Comparison of ENCODE assay signal across 1 cellular context in the genomic region with DNA sequence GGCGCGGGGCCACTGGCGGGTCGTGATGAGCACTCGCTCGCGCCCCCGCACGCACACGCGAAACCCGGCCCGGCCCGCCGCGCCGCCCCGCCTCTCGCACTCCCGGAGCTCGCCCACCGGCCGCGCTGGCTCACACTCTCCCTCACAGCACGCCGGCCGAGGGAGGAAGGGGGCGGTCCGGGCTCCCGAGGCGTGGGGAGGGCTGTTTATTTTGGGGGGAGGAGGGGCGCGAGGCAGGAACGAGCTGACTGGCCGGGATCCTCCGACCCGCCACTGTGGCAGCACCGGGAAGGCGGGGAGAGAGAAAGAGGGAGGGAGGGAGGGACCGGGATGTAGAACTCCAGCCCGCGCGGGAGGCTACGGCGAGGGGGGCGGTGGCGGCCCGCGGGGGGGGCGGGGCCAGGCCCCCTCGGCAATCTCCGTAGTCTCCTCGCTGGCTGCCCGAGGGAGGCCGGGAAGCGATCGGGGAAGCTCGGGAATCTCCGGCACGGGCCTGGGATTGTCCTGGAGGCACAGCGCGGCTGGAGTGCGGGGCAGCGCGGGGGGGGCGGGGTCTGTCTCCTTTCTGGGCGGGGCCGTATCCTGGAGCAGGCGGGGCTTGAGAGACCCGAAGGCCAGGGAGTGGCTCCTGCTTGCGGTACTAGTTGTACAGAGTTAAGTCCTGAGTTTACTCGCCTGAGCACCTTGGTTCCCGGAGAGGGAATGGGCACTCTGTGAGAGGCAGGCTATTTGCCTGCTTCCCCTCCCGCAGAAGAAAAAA.
A peak's percentile ranks its signal among the peaks of the same experiment; 100 is the strongest.
TF ChIP-seq lines count a peak whose summit lies in the region.

A gene with protein sequence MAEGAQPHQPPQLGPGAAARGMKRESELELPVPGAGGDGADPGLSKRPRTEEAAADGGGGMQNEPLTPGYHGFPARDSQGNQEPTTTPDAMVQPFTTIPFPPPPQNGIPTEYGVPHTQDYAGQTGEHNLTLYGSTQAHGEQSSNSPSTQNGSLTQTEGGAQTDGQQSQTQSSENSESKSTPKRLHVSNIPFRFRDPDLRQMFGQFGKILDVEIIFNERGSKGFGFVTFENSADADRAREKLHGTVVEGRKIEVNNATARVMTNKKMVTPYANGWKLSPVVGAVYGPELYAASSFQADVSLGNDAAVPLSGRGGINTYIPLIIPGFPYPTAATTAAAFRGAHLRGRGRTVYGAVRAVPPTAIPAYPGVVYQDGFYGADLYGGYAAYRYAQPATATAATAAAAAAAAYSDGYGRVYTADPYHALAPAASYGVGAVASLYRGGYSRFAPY (minus strand): TSS at position 179 of the 760 bp plus-strand sequence. CDS start 399 bp downstream, outside the sequence.

TF ChIP-seq in HepG2, 621 proteins besides CTCF, POLR2A, EP300 and RAD21 (continued from another document and continues in another):
- TF ChIP-seq ZNF142 (CRISPR knock-in tag; IDR thresholded peaks at IDR 0.05) (no peak), ZNF552 (CRISPR knock-in tag; IDR thresholded peaks at IDR 0.05; ENCODE audit: borderline replicate concordance) (no peak), PITX1 (CRISPR knock-in tag; IDR thresholded peaks at IDR 0.05) (peak; percentile 54), MZF1 (CRISPR knock-in tag; IDR thresholded peaks at IDR 0.05; ENCODE audit: borderline replicate concordance) (no peak), ZNF629 (CRISPR knock-in tag; conservative IDR thresholded peaks at IDR 0.05) (peak; percentile 15; the same call in 1 of the 2 replicates), MED1 (CRISPR knock-in tag; IDR thresholded peaks at IDR 0.05) (0 out of 2 replicates have a peak, but pooled peaks have one; percentile 22), ZMAT3 (CRISPR knock-in tag; conservative IDR thresholded peaks at IDR 0.05) (no peak), ETV5 (CRISPR knock-in tag; IDR thresholded peaks at IDR 0.05; ENCODE audit: borderline replicate concordance) (peak; percentile 49; the same call in 1 of the 2 replicates), ZNF326 (CRISPR knock-in tag; IDR thresholded peaks at IDR 0.05; ENCODE audit: borderline replicate concordance) (no peak), PCBP2 (optimal IDR thresholded peaks at IDR 0.05; ENCODE audit: low read depth, low read length, poor library complexity, severe bottlenecking) (no peak), XRCC5 (optimal IDR thresholded peaks at IDR 0.05; ENCODE audit: low read length) (peak; percentile 15), GATA4 (IDR thresholded peaks at IDR 0.05; ENCODE audit: borderline replicate concordance, low read depth) (0 out of 2 replicates have a peak, but pooled peaks have one; percentile 22), ELF3 (CRISPR knock-in tag; IDR thresholded peaks at IDR 0.05) (no peak), MNT (IDR thresholded peaks at IDR 0.05) (0 out of 2 replicates have a peak, but pooled peaks have one; percentile 27), FOXO1 (CRISPR knock-in tag; IDR thresholded peaks at IDR 0.05) (peak; percentile 50; the same call in 1 of the 2 replicates), ZNF280B (CRISPR knock-in tag; IDR thresholded peaks at IDR 0.05; ENCODE audit: borderline replicate concordance) (no peak), ZNF766 (CRISPR knock-in tag; IDR thresholded peaks at IDR 0.05; ENCODE audit: borderline replicate concordance) (no peak), JDP2 (CRISPR knock-in tag; IDR thresholded peaks at IDR 0.05; ENCODE audit: borderline replicate concordance) (no peak), ZNF430 (CRISPR knock-in tag; IDR thresholded peaks at IDR 0.05) (no peak), U2AF2 (IDR thresholded peaks at IDR 0.05; ENCODE audit: low read depth, low read length) (no peak), ZSCAN22 (CRISPR knock-in tag; IDR thresholded peaks at IDR 0.05) (no peak), GATAD1 (CRISPR knock-in tag; IDR thresholded peaks at IDR 0.05) (peak; percentile 54), ZNF710 (CRISPR knock-in tag; IDR thresholded peaks at IDR 0.05; ENCODE audit: borderline replicate concordance) (0 out of 2 replicates have a peak, but pooled peaks have one; percentile 51), CBX2 (IDR thresholded peaks at IDR 0.05; ENCODE audit: low read depth, low read length) (no peak), CBX2 (CRISPR knock-in tag; IDR thresholded peaks at IDR 0.05; ENCODE audit: low read depth) (no peak), ZNF713 (CRISPR knock-in tag; IDR thresholded peaks at IDR 0.05) (no peak), RBM39 (IDR thresholded peaks at IDR 0.05; ENCODE audit: low read depth, low read length, poor library complexity, severe bottlenecking) (no peak), RORA (CRISPR knock-in tag; IDR thresholded peaks at IDR 0.05) (no peak), ELF1 (CRISPR knock-in tag; IDR thresholded peaks at IDR 0.05) (0 out of 2 replicates have a peak, but pooled peaks have one; percentile 31), AFF4 (CRISPR knock-in tag; IDR thresholded peaks at IDR 0.05) (no peak), ZNF792 (CRISPR knock-in tag; IDR thresholded peaks at IDR 0.05) (peak; percentile 92)
- TF ChIP-seq, protein P1, sequence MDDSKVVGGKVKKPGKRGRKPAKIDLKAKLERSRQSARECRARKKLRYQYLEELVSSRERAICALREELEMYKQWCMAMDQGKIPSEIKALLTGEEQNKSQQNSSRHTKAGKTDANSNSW (CRISPR knock-in tag; IDR thresholded peaks at IDR 0.05; ENCODE audit: borderline replicate concordance), result no peak
- TF ChIP-seq, protein P2, sequence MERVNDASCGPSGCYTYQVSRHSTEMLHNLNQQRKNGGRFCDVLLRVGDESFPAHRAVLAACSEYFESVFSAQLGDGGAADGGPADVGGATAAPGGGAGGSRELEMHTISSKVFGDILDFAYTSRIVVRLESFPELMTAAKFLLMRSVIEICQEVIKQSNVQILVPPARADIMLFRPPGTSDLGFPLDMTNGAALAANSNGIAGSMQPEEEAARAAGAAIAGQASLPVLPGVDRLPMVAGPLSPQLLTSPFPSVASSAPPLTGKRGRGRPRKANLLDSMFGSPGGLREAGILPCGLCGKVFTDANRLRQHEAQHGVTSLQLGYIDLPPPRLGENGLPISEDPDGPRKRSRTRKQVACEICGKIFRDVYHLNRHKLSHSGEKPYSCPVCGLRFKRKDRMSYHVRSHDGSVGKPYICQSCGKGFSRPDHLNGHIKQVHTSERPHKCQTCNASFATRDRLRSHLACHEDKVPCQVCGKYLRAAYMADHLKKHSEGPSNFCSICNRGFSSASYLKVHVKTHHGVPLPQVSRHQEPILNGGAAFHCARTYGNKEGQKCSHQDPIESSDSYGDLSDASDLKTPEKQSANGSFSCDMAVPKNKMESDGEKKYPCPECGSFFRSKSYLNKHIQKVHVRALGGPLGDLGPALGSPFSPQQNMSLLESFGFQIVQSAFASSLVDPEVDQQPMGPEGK (CRISPR knock-in tag; IDR thresholded peaks at IDR 0.05), result peak; percentile 95
- TF ChIP-seq, protein P3, sequence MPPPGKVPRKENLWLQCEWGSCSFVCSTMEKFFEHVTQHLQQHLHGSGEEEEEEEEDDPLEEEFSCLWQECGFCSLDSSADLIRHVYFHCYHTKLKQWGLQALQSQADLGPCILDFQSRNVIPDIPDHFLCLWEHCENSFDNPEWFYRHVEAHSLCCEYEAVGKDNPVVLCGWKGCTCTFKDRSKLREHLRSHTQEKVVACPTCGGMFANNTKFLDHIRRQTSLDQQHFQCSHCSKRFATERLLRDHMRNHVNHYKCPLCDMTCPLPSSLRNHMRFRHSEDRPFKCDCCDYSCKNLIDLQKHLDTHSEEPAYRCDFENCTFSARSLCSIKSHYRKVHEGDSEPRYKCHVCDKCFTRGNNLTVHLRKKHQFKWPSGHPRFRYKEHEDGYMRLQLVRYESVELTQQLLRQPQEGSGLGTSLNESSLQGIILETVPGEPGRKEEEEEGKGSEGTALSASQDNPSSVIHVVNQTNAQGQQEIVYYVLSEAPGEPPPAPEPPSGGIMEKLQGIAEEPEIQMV (CRISPR knock-in tag; IDR thresholded peaks at IDR 0.05; ENCODE audit: low read depth), result no peak
